In the genomic region with DNA sequence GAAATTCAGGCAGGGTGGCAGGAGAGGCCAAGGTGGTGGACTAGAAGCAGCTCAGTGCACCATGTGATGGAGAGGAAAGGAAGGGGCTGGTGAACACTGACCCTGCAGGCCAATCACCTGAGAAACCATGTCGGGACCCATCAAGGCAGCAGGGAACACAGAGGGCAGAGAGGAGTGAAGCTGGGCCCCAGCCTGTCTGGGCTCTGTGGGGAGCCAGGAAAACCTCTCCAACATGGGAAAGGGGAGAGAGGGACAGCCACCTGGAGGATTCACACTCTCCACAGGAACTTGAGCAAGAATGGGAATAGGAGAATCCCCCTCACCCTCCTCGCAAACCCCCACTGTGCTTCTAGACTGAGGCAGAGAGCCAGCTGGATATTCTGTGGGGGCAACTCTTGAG, we compare ENCODE assay signal across 22 cellular contexts.
"Had no signal": no experiment of that assay in that cellular context is flagged by ENCODE, and none has a peak within 500 bp of the region (broad histone marks: within the 10 kb centered on the region; RNA-seq: fewer than 3 reads in every experiment).

No MANE protein-coding gene starts in this region.

- H3K4me3 ChIP-seq: SJCRH30 had no signal

- H3K27me3 ChIP-seq: SJCRH30 had no signal

- ATAC-seq: HepG2, Panc1, SK-N-SH treated with all-trans-retinoic acid at 6 μM for 48 hours had no signal

- H3K27ac ChIP-seq: RWPE1, SJCRH30 had no signal

- DNase-seq: IMR-90, Karpas-422, KG1, MM.1S, NCI-H1092 treated with DMSO at 0.1 percent for 48 hours, NCI-H1436, NCI-H187, NCI-H2029, NCI-H2081 treated with DMSO at 0.1 percent for 48 hours, NCI-H2171, NCI-H226, NCI-H446, NCI-H510A, NCI-H524 treated with DMSO at 0.1 percent for 48 hours, NCI-H69, NCI-H774, SHP77 treated with DMSO at 0.1 percent for 48 hours, SJCRH30 had no signal

- H3K36me3 ChIP-seq: SJCRH30 had no signal

- H3K4me1 ChIP-seq: SJCRH30 had no signal

- H3K9me3 ChIP-seq: SJCRH30 had no signal
